9 cellular contexts compared by ENCODE assay signal in the genomic region with DNA sequence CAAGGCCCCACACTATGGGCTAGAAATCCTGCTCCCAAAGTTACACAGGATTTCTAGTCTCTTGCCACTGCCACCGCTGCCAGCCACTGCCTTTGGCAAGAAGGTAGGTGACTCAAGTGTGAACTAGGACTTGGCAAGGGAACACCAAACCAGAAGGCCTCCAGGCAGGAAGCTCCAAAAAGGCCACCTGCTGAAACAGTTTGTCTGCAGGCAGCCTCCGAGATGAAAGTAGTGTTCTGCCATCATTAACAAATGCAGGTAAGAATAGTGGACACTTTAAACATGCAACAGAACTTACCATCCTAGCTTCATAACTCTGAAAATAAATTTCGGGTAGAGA. TPM values are rescaled to one million over a fixed set of nuclear protein-coding genes. Genes with fewer than 3 reads are reported as not detected.
A peak's percentile ranks its signal among the peaks of the same experiment; 100 is the strongest.
DNase-seq lines count a peak whose midpoint lies in the region; ATAC-seq and TF ChIP-seq lines count a peak whose summit lies in the region.
"Had no signal": no experiment of that assay in that cellular context is flagged by ENCODE, and none has a peak within 500 bp of the region (broad histone marks: within the 10 kb centered on the region; RNA-seq: fewer than 3 reads in every experiment).

No MANE protein-coding gene starts in this region.

- H2AFZ ChIP-seq in mammary epithelial cell (ENCODE audit: low read depth, low read length) = no peak overlapping the region

- no peaks in the 10 kb centered on the region for H3K27me3 ChIP-seq in CD4-positive, alpha-beta memory T cell (ENCODE audit: insufficient read depth, low read length)
- H3K27me3 ChIP-seq in mammary epithelial cell (ENCODE audit: insufficient read depth, low read length) = no peaks in the 10 kb centered on the region

- H3K4me3 ChIP-seq in CD4-positive, alpha-beta memory T cell (ENCODE audit: low read length in 2 of 2) = peak overlapping the region; percentile 24 to 87
- H3K4me3 ChIP-seq in mammary epithelial cell (replicated peaks in 1 of 3; ENCODE audit: insufficient read depth in 1 of 3, low read depth in 2 of 3, low read length in 3 of 3) = no peak overlapping the region

- H3K4me3 Mint-ChIP-seq in CD4-positive, alpha-beta memory T cell = peak overlapping the region; percentile 87 to 97 (median 95)
- peak overlapping the region; percentile 96 for H3K4me3 Mint-ChIP-seq in natural killer cell

- peak overlapping the region; percentile 93 to 95 (median 94) for H3K27ac Mint-ChIP-seq in CD4-positive, alpha-beta memory T cell
- H3K27ac Mint-ChIP-seq in natural killer cell = peak overlapping the region; percentile 94 to 97

- intact Hi-C loops in CD4-positive, alpha-beta memory T cell (cut with micrococcal nuclease) = no loop called here
- intact Hi-C loops in mammary epithelial cell (cut with micrococcal nuclease) (no loop called here), natural killer cell (cut with micrococcal nuclease) (loop anchor here (5.0 kb wide), 1 partner anchor 1649 kb away; the partner anchor contains the start of gene SLC39A10)

- no TSS peak for BruUV-seq in mammary epithelial cell (replicated peaks; lab: Mats Ljungman, UMichigan)

- no peak for ATAC-seq in natural killer cell
- no peak for ATAC-seq in GM19452 (IDR thresholded peaks at IDR 0.05; ENCODE audit: unreplicated experiment)

- H4K20me1 ChIP-seq in mammary epithelial cell (ENCODE audit: insufficient read depth, low read length) = no peaks in the 10 kb centered on the region

- H3K4me1 ChIP-seq in CD4-positive, alpha-beta memory T cell (ENCODE audit: insufficient read depth, low read length) = peaks cover 73% of the 10 kb centered on the region
- peaks cover 9% of the 10 kb centered on the region for H3K4me1 ChIP-seq in mammary epithelial cell (ENCODE audit: insufficient read depth, low read length)

- no peaks in the 10 kb centered on the region for H3K27me3 Mint-ChIP-seq in CD4-positive, alpha-beta memory T cell
- H3K27me3 Mint-ChIP-seq in natural killer cell (ENCODE audit: low read depth in 2 of 2) = no peaks in the 10 kb centered on the region

- dilution Hi-C loops in mammary epithelial cell (cut with HindIII; ENCODE audit: low sequenced_read_pairs) = no loop called here

- CTCF ChIA-PET in CD4-positive, alpha-beta memory T cell (lab: Charles Lee; ENCODE audit: partially characterized antibody) = interaction anchor here (0.7 to 11.5 kb wide), 8 partner anchors 10 to 165 kb away, joined by 3 to 146 read pairs (median 44); no protein-coding TSS in a partner anchor
- CTCF ChIA-PET in mammary epithelial cell (lab: Charles Lee; ENCODE audit: low non-redundant PET) = no interaction called here
- CTCF ChIA-PET in RWPE1 (lab: Yijun Ruan, JAX) = no interaction called here

- DNase-seq in CD4-positive, alpha-beta memory T cell = peak in 3 of 5 donors; percentile 37 to 75 (median 38)
- peak; percentile 66 for DNase-seq in NCI-H2029 (lab: John Stamatoyannopoulos, UW)
- peak; percentile 54 for DNase-seq in mammary epithelial cell
- DNase-seq in natural killer cell = no peak
- no peak for DNase-seq in activated CD4-positive, CD25-positive, alpha-beta regulatory T cell treated with anti-CD3 and anti-CD28 coated beads, Interleukin-2, amount 50 U/mL, for 72 hours
- DNase-seq in RWPE1 (ENCODE audit: low spot score) = no peak
- DNase-seq in cortex of kidney (lab: John Stamatoyannopoulos, UW) = no peak
- DNase-seq: NCI-H526 treated with DMSO at 0.1 percent for 48 hours had no signal

- TF ChIP-seq CTCF in mammary epithelial cell (conservative IDR thresholded peaks at IDR 0.05 in 1 of 2, IDR thresholded peaks at IDR 0.05 in 1 of 2; ENCODE audit: extremely low read depth in 1 of 2, insufficient read depth in 1 of 2, low read depth in 1 of 2, low read length in 2 of 2) (no peak), natural killer cell (IDR thresholded peaks at IDR 0.05) (no peak), RWPE1 (conservative IDR thresholded peaks at IDR 0.05; ENCODE audit: low read depth) (no peak)

- H3K79me2 ChIP-seq in mammary epithelial cell (ENCODE audit: insufficient read depth, low read length) = no peaks in the 10 kb centered on the region

- peaks cover 18 to 50% of the 10 kb centered on the region in 2 donors for H3K36me3 Mint-ChIP-seq in CD4-positive, alpha-beta memory T cell
- H3K36me3 Mint-ChIP-seq in natural killer cell = peaks cover 4% of the 10 kb centered on the region

- no peak overlapping the region for H3K4me2 ChIP-seq in mammary epithelial cell (ENCODE audit: insufficient read depth, low read depth, low read length)

- WGBS in mammary epithelial cell (ENCODE audit: low coverage, missing lambda C conversion rate) = 0% methylated on average over 3 of the region's 3 CpGs

- H3K9ac ChIP-seq in mammary epithelial cell (ENCODE audit: insufficient read depth, low read length) = no peak overlapping the region

- POLR2A ChIA-PET in CD4-positive, alpha-beta memory T cell (lab: Charles Lee; ENCODE audit: partially characterized antibody) = interaction anchor here (0.9 to 20.5 kb wide), 8 partner anchors 10 to 176 kb away, joined by 3 to 1065 read pairs (median 80); no protein-coding TSS in a partner anchor
- POLR2A ChIA-PET in RWPE1 (lab: Yijun Ruan, JAX; ENCODE audit: low non-redundant PET) = no interaction called here

- in situ Hi-C loops in mammary epithelial cell (cut with MboI; ENCODE audit: low sequenced_read_pairs in 2 of 2) = loop anchor here in 1 of 2 donors (25.0 kb wide), 1 partner anchor 194 kb away; no protein-coding TSS in a partner anchor

- peaks cover 57 to 81% (median 60%) of the 10 kb centered on the region in 4 donors for H3K4me1 Mint-ChIP-seq in CD4-positive, alpha-beta memory T cell
- H3K4me1 Mint-ChIP-seq in natural killer cell = peaks cover 78 to 80% of the 10 kb centered on the region in 2 donors

- H3K27ac ChIP-seq in CD4-positive, alpha-beta memory T cell (ENCODE audit: low read depth, low read length) = peak overlapping the region; percentile 93
- no peak overlapping the region for H3K27ac ChIP-seq in mammary epithelial cell (ENCODE audit: insufficient read depth, low read depth, low read length)
- no peak overlapping the region for H3K27ac ChIP-seq in RWPE1

- H3K36me3 ChIP-seq in CD4-positive, alpha-beta memory T cell (ENCODE audit: insufficient read depth, low read length) = peaks cover 11% of the 10 kb centered on the region
- no peaks in the 10 kb centered on the region for H3K36me3 ChIP-seq in mammary epithelial cell (ENCODE audit: insufficient read depth, low read length)

- no peaks in the 10 kb centered on the region for H3K9me3 Mint-ChIP-seq in CD4-positive, alpha-beta memory T cell
- no peaks in the 10 kb centered on the region for H3K9me3 Mint-ChIP-seq in natural killer cell

- no peaks in the 10 kb centered on the region for H3K9me3 ChIP-seq in CD4-positive, alpha-beta memory T cell (ENCODE audit: control insufficient read depth in 1 of 2, low read length in 2 of 2)
- no peaks in the 10 kb centered on the region for H3K9me3 ChIP-seq in mammary epithelial cell (replicated peaks; ENCODE audit: insufficient read depth, low read length)

RNA-seq across cellular contexts. Expression of gene ANKRD44, which starts 3.9 kb away (rescaled TPM):
- total RNA-seq in CD4-positive, alpha-beta memory T cell = 100 to 1,000 TPM; 229 to 248 TPM
- polyA plus RNA-seq in CD4-positive, alpha-beta memory T cell = 10 to 100 TPM; 51.5 to 87.9 TPM
- total RNA-seq in mammary epithelial cell (10 to 100 TPM in 1 of 2 donors, 1 to 10 TPM in 1; 4.0 to 10.2 TPM), natural killer cell (100 to 1,000 TPM; 252 to 376 (median 311) TPM)
- polyA plus RNA-seq in mammary epithelial cell = 2.5 TPM
- 0.88 TPM for polyA minus RNA-seq in mammary epithelial cell

Comparison
In these comparisons a context has a peak if more than half of its experiments do, and no peak if none do; other contexts are left out.
1. DNase-seq: peak in CD4-positive, alpha-beta memory T cell (3 of 5), NCI-H2029 (single experiment) and mammary epithelial cell (single experiment); none in natural killer cell (single experiment), activated CD4-positive, CD25-positive, alpha-beta regulatory T cell treated with anti-CD3 and anti-CD28 coated beads, Interleukin-2, amount 50 U/mL, for 72 hours (single experiment), RWPE1 (single experiment) and cortex of kidney (single experiment).
2. H3K4me3 ChIP-seq: peak in CD4-positive, alpha-beta memory T cell (2 of 2); none in mammary epithelial cell (0 of 3).
3. RNA of gene ANKRD44, which starts 3.9 kb away (total RNA-seq): 252 to 376 TPM in natural killer cell and 229 to 248 TPM in CD4-positive, alpha-beta memory T cell; 4.0 to 10.2 TPM in mammary epithelial cell; every median in the first group is over 10 times any median in the second.